24 cellular contexts compared by ENCODE assay signal in the genomic region with DNA sequence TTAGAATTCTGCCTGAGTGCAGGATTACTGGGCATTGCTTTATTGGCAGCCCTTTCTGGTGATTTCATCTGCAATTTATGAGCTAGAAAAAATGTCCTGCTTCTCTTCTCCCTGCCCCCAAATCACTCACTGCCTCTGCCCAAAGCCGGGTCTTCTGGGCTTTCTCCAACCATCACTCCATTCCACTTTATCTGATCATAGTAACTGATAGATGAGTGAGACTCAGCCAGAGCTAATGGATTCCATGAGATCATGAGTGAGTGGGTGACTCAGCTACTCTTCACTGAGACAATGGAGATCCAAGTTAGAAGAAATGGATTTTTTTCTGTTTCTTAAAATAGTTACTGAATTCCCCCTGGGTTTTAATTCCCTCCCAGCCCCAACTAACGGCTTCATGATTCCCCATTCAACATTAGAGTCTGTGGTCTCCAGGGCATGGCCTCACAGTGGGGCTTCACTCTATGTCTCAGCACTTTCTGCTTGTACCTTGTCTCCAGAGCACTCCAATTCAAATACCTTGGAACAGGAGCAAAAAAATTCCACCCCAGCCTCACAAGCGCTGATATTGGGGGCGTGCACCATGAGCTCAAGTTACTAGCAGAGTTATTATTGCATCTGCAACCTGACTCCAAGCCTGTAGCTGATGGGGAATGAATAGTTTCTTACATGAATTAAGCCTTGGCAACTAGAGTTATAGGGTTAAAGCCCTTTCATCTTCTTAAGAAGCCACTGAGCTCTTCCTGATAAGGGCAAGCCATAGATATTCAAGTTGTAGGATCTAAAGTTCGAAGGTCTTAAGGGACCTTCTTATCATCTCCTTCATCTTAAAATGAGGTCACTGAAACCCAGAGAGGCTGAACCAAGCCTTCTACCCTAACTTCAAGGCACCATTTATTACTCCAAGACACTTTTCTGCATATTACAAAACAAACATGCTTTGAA.
DNase-seq lines count a peak whose midpoint lies in the region; ATAC-seq, FAIRE-seq and TF ChIP-seq lines count a peak whose summit lies in the region.
"Had no signal": no experiment of that assay in that cellular context is flagged by ENCODE, and none has a peak within 500 bp of the region (broad histone marks: within the 10 kb centered on the region; RNA-seq: fewer than 3 reads in every experiment).

No MANE protein-coding gene starts in this region.

- no peak for FAIRE-seq in urothelium cell line (lab: Jason Lieb, UNC)
- FAIRE-seq: islet of Langerhans had no signal

- CTCF ChIA-PET in HEK293 (lab: Yijun Ruan, JAX) = interaction anchor here (0.7 kb wide), 1 partner anchor 9 kb away, joined by 3 read pairs; no protein-coding TSS in a partner anchor

- H3K4me1 ChIP-seq in HEK293 (ENCODE audit: control insufficient read depth, insufficient read depth, low read length) (peaks cover 25% of the 10 kb centered on the region), muscle layer of duodenum (ENCODE audit: control insufficient read depth in 1 of 2, insufficient read depth in 2 of 2, low read length in 2 of 2) (no peaks in the 10 kb centered on the region)
- H3K4me1 ChIP-seq: prostate gland, suprapubic skin had no signal

- no peaks in the 10 kb centered on the region for H3K27me3 ChIP-seq in muscle layer of duodenum (ENCODE audit: low read depth, low read length)
- H3K27me3 ChIP-seq: suprapubic skin had no signal

- H3K27ac ChIP-seq in HEK293 (ENCODE audit: extremely low read depth, low read depth, low read length) (peak overlapping the region; percentile 91), muscle layer of duodenum (ENCODE audit: low read length) (peak overlapping the region; percentile 37)
- H3K27ac ChIP-seq: heart left ventricle, suprapubic skin had no signal

- H3K36me3 ChIP-seq in HEK293 (ENCODE audit: control insufficient read depth in 2 of 2, insufficient read depth in 1 of 2, low read length in 2 of 2) (no peaks in the 10 kb centered on the region; a peak in 1 of 3 replicates), muscle layer of duodenum (ENCODE audit: control insufficient read depth in 1 of 2, insufficient read depth in 2 of 2, low read length in 2 of 2) (no peaks in the 10 kb centered on the region)
- H3K36me3 ChIP-seq: heart left ventricle, prostate gland, suprapubic skin had no signal

- no peak for ATAC-seq in HG02571 (IDR thresholded peaks at IDR 0.05; ENCODE audit: unreplicated experiment)
- ATAC-seq: GM23338 had no signal

- DNase-seq in astrocyte of the spinal cord (ENCODE audit: low read depth, low spot score) = peak; percentile 6
- DNase-seq in urothelium cell line (ENCODE audit: low spot score) = peak; percentile 49
- DNase-seq in germinal center (ENCODE audit: low spot score) = no peak
- DNase-seq in mesenteric fat pad (ENCODE audit: low spot score) = no peak
- DNase-seq: activated CD4-positive, alpha-beta T cell treated with anti-CD3 and anti-CD28 coated beads, Interleukin-2, amount 50 U/mL, for 1 hour; activated CD8-positive, alpha-beta memory T cell treated with anti-CD3 and anti-CD28 coated beads, Interleukin-2, amount 50 U/mL, for 48 hours; activated gamma-delta T cell treated with Interleukin-2 at 50 U/mL for 16 hours; amniotic stem cell; effector CD4-positive, alpha-beta T cell; heart left ventricle; Karpas-422; NCI-H1092 treated with DMSO at 0.1 percent for 48 hours; NCI-H2029 treated with DMSO at 0.1 percent for 48 hours; NCI-H524 treated with DMSO at 0.1 percent for 48 hours; SHP77; stimulated activated CD4-positive, alpha-beta T cell treated with anti-CD3 and anti-CD28 coated beads, Interleukin-12 subunit alpha, Interleukin-12 subunit beta, amount 100 ng/mL, for 4 hours; T-helper 1 cell had no signal

- H3K9me3 ChIP-seq in HEK293 (ENCODE audit: control insufficient read depth, insufficient read depth, low read depth, low read length) (no peaks in the 10 kb centered on the region), muscle layer of duodenum (ENCODE audit: control insufficient read depth in 1 of 2, low read length in 2 of 2) (no peaks in the 10 kb centered on the region)
- H3K9me3 ChIP-seq: heart left ventricle, prostate gland, suprapubic skin had no signal

- TF ChIP-seq CTCF in HEK293 (tag by site-specific recombination; IDR thresholded peaks at IDR 0.05) (no peak), astrocyte of the spinal cord (IDR thresholded peaks at IDR 0.05; ENCODE audit: low read depth, low read length) (no peak)

- in situ Hi-C loops in astrocyte of the spinal cord (cut with HindIII; ENCODE audit: low sequenced_read_pairs) = no loop called here

- POLR2A ChIA-PET in HEK293 (lab: Yijun Ruan, JAX) = no interaction called here

- H3K4me3 ChIP-seq in HEK293 (ENCODE audit: low read depth, low read length) = no peak overlapping the region
- H3K4me3 ChIP-seq in astrocyte of the spinal cord (ENCODE audit: low read depth, low read length) = no peak overlapping the region
- H3K4me3 ChIP-seq in muscle layer of duodenum (ENCODE audit: low read depth in 1 of 2, low read length in 2 of 2) = no peak overlapping the region
- H3K4me3 ChIP-seq: GM23338, heart left ventricle, prostate gland, suprapubic skin had no signal

TF ChIP-seq in HEK293, 187 proteins besides CTCF, POLR2A, EP300 and RAD21:
- TF ChIP-seq ZNF114 (tag by site-specific recombination; IDR thresholded peaks at IDR 0.05) (no peak), ZBTB21 (tag by site-specific recombination; IDR thresholded peaks at IDR 0.05) (0 out of 2 replicates have a peak, but pooled peaks have one; percentile 28), ZNF626 (tag by site-specific recombination; IDR thresholded peaks at IDR 0.05) (no peak), ZNF629 (tag by site-specific recombination; IDR thresholded peaks at IDR 0.05) (0 out of 2 replicates have a peak, but pooled peaks have one; percentile 15), ZBTB44 (tag by site-specific recombination; IDR thresholded peaks at IDR 0.05) (no peak), TCF7L2 (IDR thresholded peaks at IDR 0.05; ENCODE audit: borderline replicate concordance, low read depth, low read length) (peak; percentile 95), TRIM28 (IDR thresholded peaks at IDR 0.05; ENCODE audit: borderline replicate concordance, low read length) (peak; percentile 52)
- TF ChIP-seq, protein P1, sequence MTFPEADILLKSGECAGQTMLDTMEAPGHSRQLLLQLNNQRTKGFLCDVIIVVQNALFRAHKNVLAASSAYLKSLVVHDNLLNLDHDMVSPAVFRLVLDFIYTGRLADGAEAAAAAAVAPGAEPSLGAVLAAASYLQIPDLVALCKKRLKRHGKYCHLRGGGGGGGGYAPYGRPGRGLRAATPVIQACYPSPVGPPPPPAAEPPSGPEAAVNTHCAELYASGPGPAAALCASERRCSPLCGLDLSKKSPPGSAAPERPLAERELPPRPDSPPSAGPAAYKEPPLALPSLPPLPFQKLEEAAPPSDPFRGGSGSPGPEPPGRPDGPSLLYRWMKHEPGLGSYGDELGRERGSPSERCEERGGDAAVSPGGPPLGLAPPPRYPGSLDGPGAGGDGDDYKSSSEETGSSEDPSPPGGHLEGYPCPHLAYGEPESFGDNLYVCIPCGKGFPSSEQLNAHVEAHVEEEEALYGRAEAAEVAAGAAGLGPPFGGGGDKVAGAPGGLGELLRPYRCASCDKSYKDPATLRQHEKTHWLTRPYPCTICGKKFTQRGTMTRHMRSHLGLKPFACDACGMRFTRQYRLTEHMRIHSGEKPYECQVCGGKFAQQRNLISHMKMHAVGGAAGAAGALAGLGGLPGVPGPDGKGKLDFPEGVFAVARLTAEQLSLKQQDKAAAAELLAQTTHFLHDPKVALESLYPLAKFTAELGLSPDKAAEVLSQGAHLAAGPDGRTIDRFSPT (tag by site-specific recombination; IDR thresholded peaks at IDR 0.05) = peak; percentile 89

Comparison
In these comparisons a context has a peak if more than half of its experiments do, and no peak if none do; other contexts are left out.
1. DNase-seq: peak in astrocyte of the spinal cord (single experiment) and urothelium cell line (single experiment); none in germinal center (single experiment) and mesenteric fat pad (single experiment).